ENCODE assay signal across 1 cellular context in the genomic region with DNA sequence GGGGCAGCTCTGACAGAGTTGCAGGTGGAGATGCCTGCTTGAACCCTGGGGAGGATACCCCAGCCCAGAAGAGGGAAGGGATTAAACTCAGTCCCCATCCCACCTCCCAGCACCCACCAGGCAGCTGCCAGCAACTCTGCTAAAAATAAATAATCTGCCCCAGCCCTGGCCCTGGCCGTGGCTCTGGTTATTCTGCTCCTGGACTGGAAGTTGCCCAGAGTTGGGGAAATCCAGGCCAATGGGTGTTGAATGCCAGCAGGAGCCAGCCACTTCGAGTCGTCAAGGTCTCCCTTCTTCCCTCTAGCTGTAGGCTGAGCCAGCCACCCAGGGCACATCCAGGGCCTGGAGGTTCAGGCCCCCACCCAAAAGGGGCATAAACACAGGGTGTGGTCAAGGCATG.
TF ChIP-seq lines count a peak whose summit lies in the region.

No MANE protein-coding gene starts in this region.

TF ChIP-seq in WTC11, 78 proteins besides CTCF, POLR2A, EP300 and RAD21 (continued from another document):
- TF ChIP-seq MLX (CRISPR knock-in tag; IDR thresholded peaks at IDR 0.05) (no peak), ZNF396 (CRISPR knock-in tag; IDR thresholded peaks at IDR 0.05; ENCODE audit: borderline replicate concordance) (no peak), GRHL2 (CRISPR knock-in tag; IDR thresholded peaks at IDR 0.05; ENCODE audit: insufficient replicate concordance, severe bottlenecking) (no peak), JUN (CRISPR knock-in tag; IDR thresholded peaks at IDR 0.05) (no peak), MXD4 (CRISPR knock-in tag; IDR thresholded peaks at IDR 0.05; ENCODE audit: borderline replicate concordance) (no peak), ZNF219 (CRISPR knock-in tag; IDR thresholded peaks at IDR 0.05; ENCODE audit: borderline replicate concordance) (no peak)
- TF ChIP-seq, protein P1, sequence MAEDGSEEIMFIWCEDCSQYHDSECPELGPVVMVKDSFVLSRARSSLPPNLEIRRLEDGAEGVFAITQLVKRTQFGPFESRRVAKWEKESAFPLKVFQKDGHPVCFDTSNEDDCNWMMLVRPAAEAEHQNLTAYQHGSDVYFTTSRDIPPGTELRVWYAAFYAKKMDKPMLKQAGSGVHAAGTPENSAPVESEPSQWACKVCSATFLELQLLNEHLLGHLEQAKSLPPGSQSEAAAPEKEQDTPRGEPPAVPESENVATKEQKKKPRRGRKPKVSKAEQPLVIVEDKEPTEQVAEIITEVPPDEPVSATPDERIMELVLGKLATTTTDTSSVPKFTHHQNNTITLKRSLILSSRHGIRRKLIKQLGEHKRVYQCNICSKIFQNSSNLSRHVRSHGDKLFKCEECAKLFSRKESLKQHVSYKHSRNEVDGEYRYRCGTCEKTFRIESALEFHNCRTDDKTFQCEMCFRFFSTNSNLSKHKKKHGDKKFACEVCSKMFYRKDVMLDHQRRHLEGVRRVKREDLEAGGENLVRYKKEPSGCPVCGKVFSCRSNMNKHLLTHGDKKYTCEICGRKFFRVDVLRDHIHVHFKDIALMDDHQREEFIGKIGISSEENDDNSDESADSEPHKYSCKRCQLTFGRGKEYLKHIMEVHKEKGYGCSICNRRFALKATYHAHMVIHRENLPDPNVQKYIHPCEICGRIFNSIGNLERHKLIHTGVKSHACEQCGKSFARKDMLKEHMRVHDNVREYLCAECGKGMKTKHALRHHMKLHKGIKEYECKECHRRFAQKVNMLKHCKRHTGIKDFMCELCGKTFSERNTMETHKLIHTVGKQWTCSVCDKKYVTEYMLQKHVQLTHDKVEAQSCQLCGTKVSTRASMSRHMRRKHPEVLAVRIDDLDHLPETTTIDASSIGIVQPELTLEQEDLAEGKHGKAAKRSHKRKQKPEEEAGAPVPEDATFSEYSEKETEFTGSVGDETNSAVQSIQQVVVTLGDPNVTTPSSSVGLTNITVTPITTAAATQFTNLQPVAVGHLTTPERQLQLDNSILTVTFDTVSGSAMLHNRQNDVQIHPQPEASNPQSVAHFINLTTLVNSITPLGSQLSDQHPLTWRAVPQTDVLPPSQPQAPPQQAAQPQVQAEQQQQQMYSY (CRISPR knock-in tag; IDR thresholded peaks at IDR 0.05): no peak
